ENCODE assay signal across 1 cellular context in the genomic region with DNA sequence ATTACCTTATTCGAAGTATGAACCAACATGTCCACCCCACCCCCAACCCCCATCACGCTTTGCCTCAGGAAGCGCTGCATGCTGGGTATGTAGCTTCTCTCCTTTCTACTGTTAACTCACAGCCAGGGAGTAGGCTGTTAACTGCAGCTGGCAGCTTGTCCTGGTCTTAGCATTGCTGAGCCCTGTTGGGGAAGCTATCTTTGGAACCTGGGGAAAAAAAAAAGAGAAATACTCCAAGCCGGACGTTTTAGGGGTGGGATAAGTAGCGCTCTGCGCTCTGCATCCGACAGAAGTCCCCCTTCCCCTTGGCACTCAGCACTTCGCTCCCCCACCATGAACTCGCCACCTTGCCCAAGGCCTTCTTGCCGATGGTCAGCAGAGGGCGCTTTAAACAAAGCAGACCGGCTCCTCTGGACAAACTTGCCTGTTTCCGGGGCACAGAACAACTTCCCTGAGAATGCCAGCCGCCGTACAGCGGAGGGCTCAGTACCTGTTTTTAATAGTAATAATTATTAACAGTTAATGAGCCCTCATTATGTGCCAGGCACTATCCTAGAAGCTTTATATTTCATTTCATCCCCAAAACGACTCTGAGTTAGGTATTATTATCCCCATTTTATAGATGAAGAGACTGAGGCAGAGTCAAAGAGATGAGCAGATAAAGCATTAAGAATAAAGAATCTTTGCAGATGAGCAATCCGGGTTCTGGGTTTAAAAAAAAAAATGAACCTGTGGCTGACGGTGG.
TF ChIP-seq lines count a peak whose summit lies in the region.

No MANE protein-coding gene starts in this region.

TF ChIP-seq in HEK293, 187 proteins besides CTCF, POLR2A, EP300 and RAD21 (continued from another document and continues in another):
- no peak for TF ChIP-seq ZNF658 (tag by site-specific recombination; IDR thresholded peaks at IDR 0.05)
- no peak for TF ChIP-seq ZNF701 (tag by site-specific recombination; IDR thresholded peaks at IDR 0.05)
- TF ChIP-seq ZEB2 (tag by site-specific recombination; IDR thresholded peaks at IDR 0.05), result no peak
- no peak for TF ChIP-seq ZNF571 (tag by site-specific recombination; IDR thresholded peaks at IDR 0.05)
- TF ChIP-seq ZFP37 (tag by site-specific recombination; IDR thresholded peaks at IDR 0.05), result no peak
- TF ChIP-seq ZNF600 (tag by site-specific recombination; IDR thresholded peaks at IDR 0.05), result no peak
- no peak for TF ChIP-seq ZNF621 (tag by site-specific recombination; IDR thresholded peaks at IDR 0.05)
- TF ChIP-seq, protein P1, sequence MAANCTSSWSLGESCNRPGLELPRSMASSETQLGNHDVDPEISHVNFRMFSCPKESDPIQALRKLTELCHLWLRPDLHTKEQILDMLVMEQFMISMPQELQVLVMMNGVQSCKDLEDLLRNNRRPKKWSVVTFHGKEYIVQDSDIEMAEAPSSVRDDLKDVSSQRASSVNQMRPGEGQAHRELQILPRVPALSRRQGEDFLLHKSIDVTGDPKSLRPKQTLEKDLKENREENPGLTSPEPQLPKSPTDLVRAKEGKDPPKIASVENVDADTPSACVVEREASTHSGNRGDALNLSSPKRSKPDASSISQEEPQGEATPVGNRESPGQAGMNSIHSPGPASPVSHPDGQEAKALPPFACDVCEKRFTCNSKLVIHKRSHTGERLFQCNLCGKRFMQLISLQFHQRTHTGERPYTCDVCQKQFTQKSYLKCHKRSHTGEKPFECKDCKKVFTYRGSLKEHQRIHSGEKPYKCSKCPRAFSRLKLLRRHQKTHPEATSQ (tag by site-specific recombination; IDR thresholded peaks at IDR 0.05), result no peak
- TF ChIP-seq KLF7 (tag by site-specific recombination; IDR thresholded peaks at IDR 0.05; ENCODE audit: borderline replicate concordance), result no peak
- TF ChIP-seq, protein P2, sequence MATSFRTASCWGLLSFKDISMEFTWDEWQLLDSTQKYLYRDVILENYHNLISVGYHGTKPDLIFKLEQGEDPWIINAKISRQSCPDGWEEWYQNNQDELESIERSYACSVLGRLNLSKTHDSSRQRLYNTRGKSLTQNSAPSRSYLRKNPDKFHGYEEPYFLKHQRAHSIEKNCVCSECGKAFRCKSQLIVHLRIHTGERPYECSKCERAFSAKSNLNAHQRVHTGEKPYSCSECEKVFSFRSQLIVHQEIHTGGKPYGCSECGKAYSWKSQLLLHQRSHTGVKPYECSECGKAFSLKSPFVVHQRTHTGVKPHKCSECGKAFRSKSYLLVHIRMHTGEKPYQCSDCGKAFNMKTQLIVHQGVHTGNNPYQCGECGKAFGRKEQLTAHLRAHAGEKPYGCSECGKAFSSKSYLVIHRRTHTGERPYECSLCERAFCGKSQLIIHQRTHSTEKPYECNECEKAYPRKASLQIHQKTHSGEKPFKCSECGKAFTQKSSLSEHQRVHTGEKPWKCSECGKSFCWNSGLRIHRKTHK (tag by site-specific recombination; IDR thresholded peaks at IDR 0.05), result no peak
- TF ChIP-seq, protein P3, sequence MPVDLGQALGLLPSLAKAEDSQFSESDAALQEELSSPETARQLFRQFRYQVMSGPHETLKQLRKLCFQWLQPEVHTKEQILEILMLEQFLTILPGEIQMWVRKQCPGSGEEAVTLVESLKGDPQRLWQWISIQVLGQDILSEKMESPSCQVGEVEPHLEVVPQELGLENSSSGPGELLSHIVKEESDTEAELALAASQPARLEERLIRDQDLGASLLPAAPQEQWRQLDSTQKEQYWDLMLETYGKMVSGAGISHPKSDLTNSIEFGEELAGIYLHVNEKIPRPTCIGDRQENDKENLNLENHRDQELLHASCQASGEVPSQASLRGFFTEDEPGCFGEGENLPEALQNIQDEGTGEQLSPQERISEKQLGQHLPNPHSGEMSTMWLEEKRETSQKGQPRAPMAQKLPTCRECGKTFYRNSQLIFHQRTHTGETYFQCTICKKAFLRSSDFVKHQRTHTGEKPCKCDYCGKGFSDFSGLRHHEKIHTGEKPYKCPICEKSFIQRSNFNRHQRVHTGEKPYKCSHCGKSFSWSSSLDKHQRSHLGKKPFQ (tag by site-specific recombination; IDR thresholded peaks at IDR 0.05), result no peak
- 0 out of 2 replicates have a peak, but pooled peaks have one; percentile 17 for TF ChIP-seq ZSCAN30 (tag by site-specific recombination; IDR thresholded peaks at IDR 0.05)
- TF ChIP-seq, protein P4, sequence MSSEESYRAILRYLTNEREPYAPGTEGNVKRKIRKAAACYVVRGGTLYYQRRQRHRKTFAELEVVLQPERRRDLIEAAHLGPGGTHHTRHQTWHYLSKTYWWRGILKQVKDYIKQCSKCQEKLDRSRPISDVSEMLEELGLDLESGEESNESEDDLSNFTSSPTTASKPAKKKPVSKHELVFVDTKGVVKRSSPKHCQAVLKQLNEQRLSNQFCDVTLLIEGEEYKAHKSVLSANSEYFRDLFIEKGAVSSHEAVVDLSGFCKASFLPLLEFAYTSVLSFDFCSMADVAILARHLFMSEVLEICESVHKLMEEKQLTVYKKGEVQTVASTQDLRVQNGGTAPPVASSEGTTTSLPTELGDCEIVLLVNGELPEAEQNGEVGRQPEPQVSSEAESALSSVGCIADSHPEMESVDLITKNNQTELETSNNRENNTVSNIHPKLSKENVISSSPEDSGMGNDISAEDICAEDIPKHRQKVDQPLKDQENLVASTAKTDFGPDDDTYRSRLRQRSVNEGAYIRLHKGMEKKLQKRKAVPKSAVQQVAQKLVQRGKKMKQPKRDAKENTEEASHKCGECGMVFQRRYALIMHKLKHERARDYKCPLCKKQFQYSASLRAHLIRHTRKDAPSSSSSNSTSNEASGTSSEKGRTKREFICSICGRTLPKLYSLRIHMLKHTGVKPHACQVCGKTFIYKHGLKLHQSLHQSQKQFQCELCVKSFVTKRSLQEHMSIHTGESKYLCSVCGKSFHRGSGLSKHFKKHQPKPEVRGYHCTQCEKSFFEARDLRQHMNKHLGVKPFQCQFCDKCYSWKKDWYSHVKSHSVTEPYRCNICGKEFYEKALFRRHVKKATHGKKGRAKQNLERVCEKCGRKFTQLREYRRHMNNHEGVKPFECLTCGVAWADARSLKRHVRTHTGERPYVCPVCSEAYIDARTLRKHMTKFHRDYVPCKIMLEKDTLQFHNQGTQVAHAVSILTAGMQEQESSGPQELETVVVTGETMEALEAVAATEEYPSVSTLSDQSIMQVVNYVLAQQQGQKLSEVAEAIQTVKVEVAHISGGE (tag by site-specific recombination; conservative IDR thresholded peaks at IDR 0.05; ENCODE audit: low read depth), result 0 out of 2 replicates have a peak, but pooled peaks have one; percentile 22
- TF ChIP-seq ZNF560 (tag by site-specific recombination; IDR thresholded peaks at IDR 0.05; ENCODE audit: borderline replicate concordance), result no peak
- TF ChIP-seq BCL11A (tag by site-specific recombination; IDR thresholded peaks at IDR 0.05; ENCODE audit: low read depth), result no peak
- no peak for TF ChIP-seq ZNF266 (tag by site-specific recombination; IDR thresholded peaks at IDR 0.05; ENCODE audit: low read depth)
- TF ChIP-seq, protein P5, sequence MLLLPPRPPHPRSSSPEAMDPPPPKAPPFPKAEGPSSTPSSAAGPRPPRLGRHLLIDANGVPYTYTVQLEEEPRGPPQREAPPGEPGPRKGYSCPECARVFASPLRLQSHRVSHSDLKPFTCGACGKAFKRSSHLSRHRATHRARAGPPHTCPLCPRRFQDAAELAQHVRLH (tag by site-specific recombination; IDR thresholded peaks at IDR 0.05), result 0 out of 2 replicates have a peak, but pooled peaks have one; percentile 47
- TF ChIP-seq ZNF121 (tag by site-specific recombination; IDR thresholded peaks at IDR 0.05), result no peak
- no peak for TF ChIP-seq ZFP69B (tag by site-specific recombination; IDR thresholded peaks at IDR 0.05)
- TF ChIP-seq ZNF624 (tag by site-specific recombination; IDR thresholded peaks at IDR 0.05), result no peak
- TF ChIP-seq KLF9 (tag by site-specific recombination; IDR thresholded peaks at IDR 0.05; ENCODE audit: low read depth), result no peak
- TF ChIP-seq OSR2 (tag by site-specific recombination; IDR thresholded peaks at IDR 0.05), result no peak
- TF ChIP-seq, protein P6, sequence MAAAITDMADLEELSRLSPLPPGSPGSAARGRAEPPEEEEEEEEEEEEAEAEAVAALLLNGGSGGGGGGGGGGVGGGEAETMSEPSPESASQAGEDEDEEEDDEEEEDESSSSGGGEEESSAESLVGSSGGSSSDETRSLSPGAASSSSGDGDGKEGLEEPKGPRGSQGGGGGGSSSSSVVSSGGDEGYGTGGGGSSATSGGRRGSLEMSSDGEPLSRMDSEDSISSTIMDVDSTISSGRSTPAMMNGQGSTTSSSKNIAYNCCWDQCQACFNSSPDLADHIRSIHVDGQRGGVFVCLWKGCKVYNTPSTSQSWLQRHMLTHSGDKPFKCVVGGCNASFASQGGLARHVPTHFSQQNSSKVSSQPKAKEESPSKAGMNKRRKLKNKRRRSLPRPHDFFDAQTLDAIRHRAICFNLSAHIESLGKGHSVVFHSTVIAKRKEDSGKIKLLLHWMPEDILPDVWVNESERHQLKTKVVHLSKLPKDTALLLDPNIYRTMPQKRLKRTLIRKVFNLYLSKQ (tag by site-specific recombination; IDR thresholded peaks at IDR 0.05; ENCODE audit: borderline replicate concordance), result no peak
- no peak for TF ChIP-seq SP3 (tag by site-specific recombination; IDR thresholded peaks at IDR 0.05)
- no peak for TF ChIP-seq ZNF785 (tag by site-specific recombination; IDR thresholded peaks at IDR 0.05)
- TF ChIP-seq ZNF830 (tag by site-specific recombination; IDR thresholded peaks at IDR 0.05; ENCODE audit: low read depth), result no peak
- no peak for TF ChIP-seq SCRT1 (tag by site-specific recombination; IDR thresholded peaks at IDR 0.05; ENCODE audit: borderline replicate concordance)
- TF ChIP-seq ZBTB20 (tag by site-specific recombination; IDR thresholded peaks at IDR 0.05), result no peak
- no peak for TF ChIP-seq ZNF510 (tag by site-specific recombination; IDR thresholded peaks at IDR 0.05; ENCODE audit: insufficient replicate concordance)
- no peak for TF ChIP-seq ZNF549 (tag by site-specific recombination; IDR thresholded peaks at IDR 0.05)
- no peak for TF ChIP-seq ZNF174 (tag by site-specific recombination; IDR thresholded peaks at IDR 0.05)
- no peak for TF ChIP-seq ZNF23 (tag by site-specific recombination; IDR thresholded peaks at IDR 0.05; ENCODE audit: borderline replicate concordance)
- TF ChIP-seq ZNF37A (tag by site-specific recombination; IDR thresholded peaks at IDR 0.05), result no peak
- TF ChIP-seq, protein P7, sequence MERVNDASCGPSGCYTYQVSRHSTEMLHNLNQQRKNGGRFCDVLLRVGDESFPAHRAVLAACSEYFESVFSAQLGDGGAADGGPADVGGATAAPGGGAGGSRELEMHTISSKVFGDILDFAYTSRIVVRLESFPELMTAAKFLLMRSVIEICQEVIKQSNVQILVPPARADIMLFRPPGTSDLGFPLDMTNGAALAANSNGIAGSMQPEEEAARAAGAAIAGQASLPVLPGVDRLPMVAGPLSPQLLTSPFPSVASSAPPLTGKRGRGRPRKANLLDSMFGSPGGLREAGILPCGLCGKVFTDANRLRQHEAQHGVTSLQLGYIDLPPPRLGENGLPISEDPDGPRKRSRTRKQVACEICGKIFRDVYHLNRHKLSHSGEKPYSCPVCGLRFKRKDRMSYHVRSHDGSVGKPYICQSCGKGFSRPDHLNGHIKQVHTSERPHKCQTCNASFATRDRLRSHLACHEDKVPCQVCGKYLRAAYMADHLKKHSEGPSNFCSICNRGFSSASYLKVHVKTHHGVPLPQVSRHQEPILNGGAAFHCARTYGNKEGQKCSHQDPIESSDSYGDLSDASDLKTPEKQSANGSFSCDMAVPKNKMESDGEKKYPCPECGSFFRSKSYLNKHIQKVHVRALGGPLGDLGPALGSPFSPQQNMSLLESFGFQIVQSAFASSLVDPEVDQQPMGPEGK (tag by site-specific recombination; IDR thresholded peaks at IDR 0.05), result peak; percentile 66
- TF ChIP-seq ZBTB8A (tag by site-specific recombination; IDR thresholded peaks at IDR 0.05), result 0 out of 2 replicates have a peak, but pooled peaks have one; percentile 30
- TF ChIP-seq ZNF274 (IDR thresholded peaks at IDR 0.05; ENCODE audit: low read length), result no peak
- no peak for TF ChIP-seq ZNF274 (tag by site-specific recombination; IDR thresholded peaks at IDR 0.05; ENCODE audit: borderline replicate concordance)
- TF ChIP-seq ZNF350 (tag by site-specific recombination; IDR thresholded peaks at IDR 0.05), result no peak
- TF ChIP-seq KLF8 (tag by site-specific recombination; IDR thresholded peaks at IDR 0.05), result no peak
- TF ChIP-seq ZSCAN16 (tag by site-specific recombination; IDR thresholded peaks at IDR 0.05), result no peak
- TF ChIP-seq ZNF473 (tag by site-specific recombination; IDR thresholded peaks at IDR 0.05), result no peak
- TF ChIP-seq ZNF837 (tag by site-specific recombination; IDR thresholded peaks at IDR 0.05), result no peak
- no peak for TF ChIP-seq RBAK (tag by site-specific recombination; IDR thresholded peaks at IDR 0.05)
- no peak for TF ChIP-seq MYNN (tag by site-specific recombination; IDR thresholded peaks at IDR 0.05; ENCODE audit: borderline replicate concordance)
- no peak for TF ChIP-seq ZNF211 (tag by site-specific recombination; IDR thresholded peaks at IDR 0.05; ENCODE audit: low read depth)
- no peak for TF ChIP-seq HOXA7 (CRISPR knock-in tag; IDR thresholded peaks at IDR 0.05; ENCODE audit: borderline replicate concordance)
- TF ChIP-seq ZNF677 (tag by site-specific recombination; IDR thresholded peaks at IDR 0.05), result no peak
- no peak for TF ChIP-seq TRIM28 (IDR thresholded peaks at IDR 0.05; ENCODE audit: borderline replicate concordance, low read length)
- TF ChIP-seq ZNF16 (tag by site-specific recombination; IDR thresholded peaks at IDR 0.05; ENCODE audit: low read depth), result no peak
- TF ChIP-seq ZNF654 (tag by site-specific recombination; IDR thresholded peaks at IDR 0.05; ENCODE audit: low read depth), result peak; percentile 95
- TF ChIP-seq, protein P8, sequence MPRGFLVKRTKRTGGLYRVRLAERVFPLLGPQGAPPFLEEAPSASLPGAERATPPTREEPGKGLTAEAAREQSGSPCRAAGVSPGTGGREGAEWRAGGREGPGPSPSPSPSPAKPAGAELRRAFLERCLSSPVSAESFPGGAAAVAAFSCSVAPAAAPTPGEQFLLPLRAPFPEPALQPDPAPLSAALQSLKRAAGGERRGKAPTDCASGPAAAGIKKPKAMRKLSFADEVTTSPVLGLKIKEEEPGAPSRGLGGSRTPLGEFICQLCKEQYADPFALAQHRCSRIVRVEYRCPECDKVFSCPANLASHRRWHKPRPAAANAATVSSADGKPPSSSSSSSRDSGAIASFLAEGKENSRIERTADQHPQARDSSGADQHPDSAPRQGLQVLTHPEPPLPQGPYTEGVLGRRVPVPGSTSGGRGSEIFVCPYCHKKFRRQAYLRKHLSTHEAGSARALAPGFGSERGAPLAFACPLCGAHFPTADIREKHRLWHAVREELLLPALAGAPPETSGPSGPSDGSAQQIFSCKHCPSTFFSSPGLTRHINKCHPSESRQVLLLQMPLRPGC (tag by site-specific recombination; IDR thresholded peaks at IDR 0.05), result no peak
- TF ChIP-seq ZNF214 (tag by site-specific recombination; IDR thresholded peaks at IDR 0.05; ENCODE audit: borderline replicate concordance), result no peak
- no peak for TF ChIP-seq ZFP41 (tag by site-specific recombination; IDR thresholded peaks at IDR 0.05; ENCODE audit: borderline replicate concordance)
